8 cellular contexts compared by ENCODE assay signal in the genomic region with DNA sequence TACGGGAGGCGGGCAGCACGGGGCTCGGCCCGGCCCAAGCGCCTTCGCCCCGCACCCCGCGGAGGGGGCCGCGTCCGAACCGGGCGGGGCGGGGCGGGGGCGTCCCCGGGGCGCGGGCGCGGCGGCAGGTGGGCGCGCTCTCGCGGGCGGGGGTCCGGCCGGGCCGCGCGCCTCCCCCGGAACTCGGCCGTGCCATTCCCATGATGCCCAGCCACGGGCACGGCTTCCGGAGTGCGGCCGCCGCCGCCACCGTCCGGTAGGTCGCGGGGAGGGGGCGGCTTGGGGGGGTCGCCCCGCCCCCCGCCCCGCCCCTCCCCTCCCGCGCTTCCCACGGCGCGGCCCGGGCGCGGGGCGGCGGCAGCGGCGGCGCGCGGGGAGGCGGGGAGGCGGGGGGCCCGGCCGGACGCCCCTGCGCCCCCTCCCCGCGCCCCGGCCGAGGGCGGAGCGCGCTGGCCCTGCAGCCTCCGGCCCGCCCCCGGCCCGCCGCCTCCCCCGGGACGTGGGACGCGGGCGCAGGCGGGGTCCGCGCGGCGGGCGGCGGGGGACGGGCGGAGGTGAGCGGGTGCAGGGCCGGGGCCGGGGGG. TPM values are rescaled to one million over a fixed set of nuclear protein-coding genes. Genes with fewer than 3 reads are reported as not detected.
DNase-seq lines count a peak whose midpoint lies in the region; ATAC-seq and TF ChIP-seq lines count a peak whose summit lies in the region.

A gene with protein sequence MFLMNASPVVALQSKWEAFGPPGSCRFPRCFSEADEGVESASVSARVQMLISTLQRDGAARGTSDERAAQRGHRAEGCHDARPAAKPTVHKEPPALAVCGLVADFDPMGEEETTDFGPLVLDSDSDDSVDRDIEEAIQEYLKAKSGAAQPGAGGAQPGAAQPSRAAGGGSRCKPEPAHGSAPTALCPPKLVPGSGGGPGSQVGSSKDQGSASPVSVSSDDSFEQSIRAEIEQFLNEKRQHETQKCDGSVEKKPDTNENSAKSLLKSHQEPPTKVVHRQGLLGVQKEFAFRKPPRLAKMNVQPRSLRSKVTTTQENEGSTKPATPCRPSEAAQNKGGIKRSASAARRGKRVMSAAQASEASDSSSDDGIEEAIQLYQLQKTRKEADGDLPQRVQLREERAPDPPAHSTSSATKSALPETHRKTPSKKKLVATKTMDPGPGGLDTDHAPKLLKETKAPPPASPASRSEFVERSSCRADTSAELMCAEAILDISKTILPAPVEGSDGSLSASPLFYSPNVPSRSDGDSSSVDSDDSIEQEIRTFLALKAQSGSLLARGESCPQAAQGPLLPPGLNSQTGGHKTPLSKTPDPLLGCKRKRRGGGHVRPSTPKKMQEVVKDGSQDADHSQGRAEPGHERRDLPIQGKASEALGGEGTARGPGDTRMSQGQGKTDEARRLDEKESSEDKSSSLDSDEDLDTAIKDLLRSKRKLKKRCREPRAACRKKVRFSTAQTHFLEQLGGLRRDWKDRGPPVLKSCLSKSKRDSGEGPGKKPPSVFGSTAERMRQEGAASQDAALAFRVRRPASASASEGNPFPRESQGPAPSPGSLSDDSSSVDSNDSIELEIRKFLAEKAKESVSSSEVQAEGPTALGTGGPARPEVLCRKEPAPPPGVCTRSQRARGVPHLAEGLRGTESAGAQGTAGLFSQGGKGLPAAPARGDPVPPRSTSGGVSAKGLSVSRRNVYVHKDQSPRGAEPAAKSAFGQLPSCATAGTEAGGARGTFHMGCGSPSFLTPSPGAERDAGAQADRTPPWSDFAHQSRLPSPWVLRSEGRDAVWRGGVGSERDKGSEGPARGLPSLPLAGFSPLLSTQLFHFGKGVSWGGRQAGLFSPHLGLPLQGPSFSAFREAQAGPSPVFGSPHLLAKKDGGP (N-terminal part only) (plus strand): TSS at position 314 of the 584 bp plus-strand sequence. CDS start 4,729 bp downstream, outside the sequence.

- H3K36me3 Mint-ChIP-seq in CD4-positive, alpha-beta memory T cell = peaks cover 0 to 3% of the 10 kb centered on the region in 2 donors

- H2AK9ac ChIP-seq in IMR-90 (replicated peaks; ENCODE audit: low read depth, low read length, poor library complexity) = peak within 1 kb of the TSS; percentile 53

- H2BK5ac ChIP-seq in IMR-90 (ENCODE audit: low read depth, low read length, poor library complexity, severe bottlenecking) = no peak within 1 kb of the TSS

- no peak for TF ChIP-seq RAD21 in IMR-90 (IDR thresholded peaks at IDR 0.05; ENCODE audit: low read length)

- H3K18ac ChIP-seq in IMR-90 (ENCODE audit: low read depth, low read length) = no peak within 1 kb of the TSS; the same call in 1 of the 2 replicates

- H3K9ac ChIP-seq in IMR-90 (ENCODE audit: low read depth, low read length) = peak within 1 kb of the TSS; percentile 37
- H3K9ac ChIP-seq in mammary epithelial cell (ENCODE audit: insufficient read depth, low read length) = peak within 1 kb of the TSS; percentile 70
- H3K9ac ChIP-seq in subcutaneous abdominal adipose tissue (ENCODE audit: low read length in 5 of 5) = peak within 1 kb of the TSS in 4 of 5 donors; percentile 62 to 76 (median 71)

- no peak for TF ChIP-seq POLR2A in IMR-90 (IDR thresholded peaks at IDR 0.05; ENCODE audit: low read depth, low read length)

- H4K91ac ChIP-seq in IMR-90 (ENCODE audit: insufficient read depth, low read depth, low read length) = no peak within 1 kb of the TSS

- H3K14ac ChIP-seq in IMR-90 (replicated peaks; ENCODE audit: low read depth, low read length) = peak within 1 kb of the TSS; percentile 72

- POLR2A ChIA-PET in CD4-positive, alpha-beta memory T cell (lab: Charles Lee; ENCODE audit: partially characterized antibody) = interaction anchor here (1.3 to 1.5 kb wide), 2 partner anchors 11 to 25 kb away, joined by 5 read pairs; no protein-coding TSS in a partner anchor
- POLR2A ChIA-PET in IMR-90 (lab: Charles Lee; ENCODE audit: unreplicated experiment) = no interaction called here

- WGBS in IMR-90 (ENCODE audit: extremely low coverage in 2 of 2, insufficient read length in 1 of 2), 2 experiments = 2% methylated on average over 11 of the region's 103 CpGs; no CpG with 5 or more reads in 1 of the 2 experiments
- WGBS in mammary epithelial cell (ENCODE audit: low coverage, missing lambda C conversion rate) = no CpG with 5 or more reads among the region's 103 CpGs

- peaks cover 0 to 1% (median 0%) of the 10 kb centered on the region in 8 donors for H3K9me3 Mint-ChIP-seq in CD4-positive, alpha-beta memory T cell

- H4K8ac ChIP-seq in IMR-90 (ENCODE audit: low read depth in 2 of 2, low read length in 2 of 2) = peak within 1 kb of the TSS; percentile 49 to 70; a peak in 2 of 4 replicates

- TF ChIP-seq CTCF in IMR-90 (conservative IDR thresholded peaks at IDR 0.05; ENCODE audit: low read depth, low read length) (no peak), mammary epithelial cell (conservative IDR thresholded peaks at IDR 0.05 in 1 of 2, IDR thresholded peaks at IDR 0.05 in 1 of 2; ENCODE audit: extremely low read depth in 1 of 2, insufficient read depth in 1 of 2, low read depth in 1 of 2, low read length in 2 of 2) (no peak)

- H2BK120ac ChIP-seq in IMR-90 (ENCODE audit: low read depth, low read length) = no peak within 1 kb of the TSS

- H3K9me3 ChIP-seq in CD4-positive, alpha-beta memory T cell (ENCODE audit: control insufficient read depth in 1 of 2, low read length in 2 of 2) = no peaks in the 10 kb centered on the region
- H3K9me3 ChIP-seq in IMR-90 (ENCODE audit: control insufficient read depth, insufficient read depth, low read length) (no peaks in the 10 kb centered on the region), mammary epithelial cell (replicated peaks; ENCODE audit: insufficient read depth, low read length) (no peaks in the 10 kb centered on the region), subcutaneous abdominal adipose tissue (ENCODE audit: control insufficient read depth in 5 of 5, low read length in 5 of 5) (no peaks in the 10 kb centered on the region)

- ATAC-seq in IMR-90 (ENCODE audit: low read depth) = peak; percentile 41
- ATAC-seq in GM18520 (IDR thresholded peaks at IDR 0.05; ENCODE audit: unreplicated experiment) = no peak

- in situ Hi-C loops in IMR-90 (cut with MboI; ENCODE audit: low sequenced_read_pairs) = no loop called here
- in situ Hi-C loops in mammary epithelial cell (cut with MboI; ENCODE audit: low sequenced_read_pairs in 2 of 2) = no loop called here

- H3K4me3 ChIP-seq in CD4-positive, alpha-beta memory T cell (ENCODE audit: low read length in 2 of 2) = peak within 1 kb of the TSS in 1 of 2 donors; percentile 57
- H3K4me3 ChIP-seq in IMR-90 (ENCODE audit: insufficient read depth, low read depth, low read length) (peak within 1 kb of the TSS; percentile 78), mammary epithelial cell (replicated peaks in 1 of 3; ENCODE audit: insufficient read depth in 1 of 3, low read depth in 2 of 3, low read length in 3 of 3) (peak within 1 kb of the TSS; percentile 81 to 93 (median 90)), subcutaneous abdominal adipose tissue (ENCODE audit: low read depth in 1 of 5, low read length in 5 of 5) (peak within 1 kb of the TSS; percentile 57 to 87 (median 76))

- no peaks in the 10 kb centered on the region for H3K9me1 ChIP-seq in IMR-90 (ENCODE audit: insufficient read depth, low read length)

- H2BK15ac ChIP-seq in IMR-90 (ENCODE audit: low read depth, low read length) = no peak within 1 kb of the TSS

- peaks cover 16 to 17% of the 10 kb centered on the region in 2 experiments; a peak in 2 of 4 replicates for H3K79me1 ChIP-seq in IMR-90 (ENCODE audit: low read depth in 1 of 2, low read length in 2 of 2)

- H3K4me2 ChIP-seq in IMR-90 (ENCODE audit: low read depth, low read length) = peak within 1 kb of the TSS; percentile 89
- peak within 1 kb of the TSS; percentile 99 for H3K4me2 ChIP-seq in mammary epithelial cell (ENCODE audit: insufficient read depth, low read depth, low read length)

- peak within 1 kb of the TSS; percentile 86 to 93 (median 88) for H3K4me3 Mint-ChIP-seq in CD4-positive, alpha-beta memory T cell

- CTCF ChIA-PET in CD4-positive, alpha-beta memory T cell (lab: Charles Lee; ENCODE audit: partially characterized antibody) = interaction anchor here (0.9 to 2.1 kb wide), 2 partner anchors 10 to 25 kb away, joined by 3 to 5 read pairs; no protein-coding TSS in a partner anchor
- CTCF ChIA-PET in IMR-90 (lab: Yijun Ruan, JAX) (interaction anchor here (0.6 to 1.2 kb wide), 2 partner anchors 25 to 153 kb away, joined by 4 to 5 read pairs; no protein-coding TSS in a partner anchor), mammary epithelial cell (lab: Charles Lee; ENCODE audit: low non-redundant PET) (no interaction called here)

- intact Hi-C loops in CD4-positive, alpha-beta memory T cell (cut with micrococcal nuclease) = no loop called here
- intact Hi-C loops in IMR-90 (cut with micrococcal nuclease) (loop anchor here (2.0 kb wide), 1 partner anchor 393 kb away; the partner anchor contains the start of gene OLFM1), mammary epithelial cell (cut with micrococcal nuclease) (no loop called here)

- BruUV-seq in IMR-90 (replicated peaks; lab: Mats Ljungman, UMichigan) = no TSS peak
- no TSS peak for BruUV-seq in mammary epithelial cell (replicated peaks; lab: Mats Ljungman, UMichigan)

- dilution Hi-C loops in IMR-90 (cut with HindIII; ENCODE audit: low sequenced_read_pairs, unreplicated experiment) = no loop called here
- dilution Hi-C loops in mammary epithelial cell (cut with HindIII; ENCODE audit: low sequenced_read_pairs) = no loop called here

- no peak within 1 kb of the TSS for H3K23ac ChIP-seq in IMR-90 (ENCODE audit: low read depth, low read length)

- H3K27me3 Mint-ChIP-seq in CD4-positive, alpha-beta memory T cell = peaks cover 18 to 25% of the 10 kb centered on the region in 2 donors

- peaks cover 16% of the 10 kb centered on the region for H3K79me2 ChIP-seq in mammary epithelial cell (ENCODE audit: insufficient read depth, low read length)

- H4K5ac ChIP-seq in IMR-90 (ENCODE audit: low read depth, low read length) = no peak within 1 kb of the TSS

- H3K4me1 Mint-ChIP-seq in CD4-positive, alpha-beta memory T cell = peaks cover 0 to 22% (median 14%) of the 10 kb centered on the region in 4 donors

- H3K56ac ChIP-seq in IMR-90 (ENCODE audit: extremely low read depth, insufficient read depth, low read length) = no peak within 1 kb of the TSS

- no peak within 1 kb of the TSS for H2BK20ac ChIP-seq in IMR-90 (ENCODE audit: low read depth, low read length)

- peaks cover 16% of the 10 kb centered on the region for H3K27me3 ChIP-seq in CD4-positive, alpha-beta memory T cell (ENCODE audit: insufficient read depth, low read length)
- H3K27me3 ChIP-seq in IMR-90 (ENCODE audit: control insufficient read depth, insufficient read depth, low read length) (no peaks in the 10 kb centered on the region), mammary epithelial cell (ENCODE audit: insufficient read depth, low read length) (no peaks in the 10 kb centered on the region), subcutaneous abdominal adipose tissue (ENCODE audit: control insufficient read depth in 5 of 5, insufficient read depth in 4 of 5, low read length in 5 of 5) (no peaks in the 10 kb centered on the region)

- peak within 1 kb of the TSS in 2 of 7 donors; percentile 36 to 47 for H3K27ac Mint-ChIP-seq in CD4-positive, alpha-beta memory T cell

- DNase-seq in CD4-positive, alpha-beta memory T cell = no peak
- DNase-seq in IMR-90 (no peak), mammary epithelial cell (no peak), left kidney (ENCODE audit: low read depth, low spot score) (peak; percentile 73), T1000 (lab: John Stamatoyannopoulos, UW) (no peak)
- DNase-seq in stimulated activated CD4-positive, alpha-beta T cell treated with anti-CD3 and anti-CD28 coated beads, Interleukin-15, amount 100 ng/mL, for 24 hours = no peak

- H3K4me1 ChIP-seq in CD4-positive, alpha-beta memory T cell (ENCODE audit: insufficient read depth, low read length) = peaks cover 16% of the 10 kb centered on the region
- H3K4me1 ChIP-seq in IMR-90 (ENCODE audit: control insufficient read depth, insufficient read depth, low read length) = peaks cover 5% of the 10 kb centered on the region; the same call in 1 of the 2 replicates
- H3K4me1 ChIP-seq in mammary epithelial cell (ENCODE audit: insufficient read depth, low read length) = peaks cover 24% of the 10 kb centered on the region
- peaks cover 0 to 17% (median 13%) of the 10 kb centered on the region in 5 donors for H3K4me1 ChIP-seq in subcutaneous abdominal adipose tissue (ENCODE audit: control insufficient read depth in 5 of 5, insufficient read depth in 5 of 5, low read length in 5 of 5)

- H2AK5ac ChIP-seq in IMR-90 (ENCODE audit: low read depth, low read length) = no peak within 1 kb of the TSS

- H3K36me3 ChIP-seq in CD4-positive, alpha-beta memory T cell (ENCODE audit: insufficient read depth, low read length) = no peaks in the 10 kb centered on the region
- H3K36me3 ChIP-seq in IMR-90 (ENCODE audit: control insufficient read depth, insufficient read depth, low read length) (peaks cover 7% of the 10 kb centered on the region; the same call in 1 of the 2 replicates), mammary epithelial cell (ENCODE audit: insufficient read depth, low read length) (no peaks in the 10 kb centered on the region), subcutaneous abdominal adipose tissue (ENCODE audit: control insufficient read depth in 5 of 5, insufficient read depth in 5 of 5, low read length in 5 of 5) (peaks cover 0 to 13% (median 8%) of the 10 kb centered on the region in 5 donors)

- H4K20me1 ChIP-seq in IMR-90 (ENCODE audit: insufficient read depth, low read length) (no peaks in the 10 kb centered on the region; the same call in 1 of the 2 replicates), mammary epithelial cell (ENCODE audit: insufficient read depth, low read length) (no peaks in the 10 kb centered on the region)

- H2AFZ ChIP-seq in IMR-90 (replicated peaks; ENCODE audit: low read length, poor library complexity) (peak within 1 kb of the TSS; percentile 99), mammary epithelial cell (ENCODE audit: low read depth, low read length) (peak within 1 kb of the TSS; percentile 98)

- peak within 1 kb of the TSS; percentile 38; the same call in 1 of the 2 replicates for H3K4ac ChIP-seq in IMR-90 (ENCODE audit: low read depth, low read length)

- H3K27ac ChIP-seq in CD4-positive, alpha-beta memory T cell (ENCODE audit: low read depth, low read length) = no peak within 1 kb of the TSS
- peak within 1 kb of the TSS; percentile 1; the same call in 1 of the 2 replicates for H3K27ac ChIP-seq in IMR-90 (ENCODE audit: insufficient read depth, low read length)
- H3K27ac ChIP-seq in mammary epithelial cell (ENCODE audit: insufficient read depth, low read depth, low read length) = peak within 1 kb of the TSS; percentile 39
- peak within 1 kb of the TSS; percentile 41 for H3K27ac ChIP-seq in subcutaneous abdominal adipose tissue (ENCODE audit: low read depth, low read length)

RNA-seq across cellular contexts. Expression of the gene that starts here (rescaled TPM):
- 1 to 10 TPM; 1.9 TPM for total RNA-seq in CD4-positive, alpha-beta memory T cell
- polyA plus RNA-seq in CD4-positive, alpha-beta memory T cell = under 1 TPM in 1 of 2 donors, not detected in 1; 0.54 TPM
- total RNA-seq in IMR-90 (2012; rRNA removed) = 3.8 and 4.4 TPM in 2 replicates
- polyA plus RNA-seq in IMR-90 (2012; rRNA removed) = 5.6 and 6.0 TPM in 2 replicates
- 3.3 and 5.6 TPM in 2 replicates for polyA plus RNA-seq in IMR-90 (2012; cell fraction: cytosol; rRNA removed)
- polyA plus RNA-seq in IMR-90 (2012; cell fraction: nucleus; rRNA removed; ENCODE audit: low replicate concordance) = 9.3 and 10.5 TPM in 2 replicates
- total RNA-seq in mammary epithelial cell = 10 to 100 TPM; 13.2 to 17.2 TPM
- polyA plus RNA-seq in mammary epithelial cell = 4.8 TPM
- 12.7 TPM for polyA minus RNA-seq in mammary epithelial cell
